14 cellular contexts compared by ENCODE assay signal in genomic region chr4:14977836-14978235, GRCh38. TPM values are rescaled to one million over a fixed set of nuclear protein-coding genes. Genes with fewer than 3 reads are reported as not detected.
DNase-seq lines count a peak whose midpoint lies in the region; TF ChIP-seq lines count a peak whose summit lies in the region.
"Had no signal": no experiment of that assay in that cellular context is flagged by ENCODE, and none has a peak within 500 bp of the region (broad histone marks: within the 10 kb centered on the region; RNA-seq: fewer than 3 reads in every experiment).

No MANE protein-coding gene starts in this region.

- peak; percentile 3 for DNase-seq in G401 (ENCODE audit: low spot score)
- DNase-seq in amniotic epithelial cell (ENCODE audit: low read depth), result peak; percentile 27
- DNase-seq in kidney epithelial cell (ENCODE audit: low read depth), result peak; percentile 9
- no peak for DNase-seq in hippocampal formation (lab: John Stamatoyannopoulos, UW)
- DNase-seq in RKO (ENCODE audit: low spot score), result no peak
- no peak for DNase-seq in SHP77 treated with DMSO at 0.1 percent for 48 hours (lab: John Stamatoyannopoulos, UW)
- no peak for DNase-seq in C1 segment of cervical spinal cord (lab: John Stamatoyannopoulos, UW)
- DNase-seq: ACHN; CD4-positive, alpha-beta T cell; DMS79; GDM1; GOT3; H9 had no signal

- no peak overlapping the region for H3K4me3 ChIP-seq in kidney epithelial cell (ENCODE audit: low read depth, low read length)
- H3K4me3 ChIP-seq: BLaER1 treated with 17β-estradiol and CSF1 and Interleukin-3, amounts not matched to agents 10 nM and 100 nM had no signal

- H3K36me3 ChIP-seq in kidney epithelial cell (ENCODE audit: control insufficient read depth, insufficient read depth, low read length), result no peaks in the 10 kb centered on the region
- H3K36me3 ChIP-seq: BLaER1 treated with 17β-estradiol and CSF1 and Interleukin-3, amounts not matched to agents 10 nM and 100 nM had no signal

- no peaks in the 10 kb centered on the region for H3K27me3 ChIP-seq in kidney epithelial cell (ENCODE audit: control insufficient read depth, insufficient read depth, low read length)
- H3K27me3 ChIP-seq: BLaER1 treated with 17β-estradiol and CSF1 and Interleukin-3, amounts not matched to agents 10 nM and 100 nM had no signal

- in situ Hi-C loops in G401 (cut with HindIII; ENCODE audit: low sequenced_read_pairs), result no loop called here

- no peak for TF ChIP-seq CTCF in kidney epithelial cell (IDR thresholded peaks at IDR 0.05; ENCODE audit: insufficient read depth, low read length, poor library complexity, severe bottlenecking)

RNA-seq across cellular contexts. Expression of gene CPEB2, which starts 24.4 kb away (rescaled TPM):
- total RNA-seq in G401 (2014; rRNA removed; shearing (Covaris generic)), result not detected in 2 replicates
- total RNA-seq in kidney epithelial cell, result 13.0 and 13.4 TPM in 2 replicates

Comparison
In these comparisons a context has a peak if more than half of its experiments do, and no peak if none do; other contexts are left out.
1. DNase-seq: peak in G401 (single experiment), amniotic epithelial cell (single experiment) and kidney epithelial cell (single experiment); none in hippocampal formation (0 of 2), RKO (single experiment), SHP77 treated with DMSO at 0.1 percent for 48 hours (single experiment) and C1 segment of cervical spinal cord (0 of 14).
2. RNA of gene CPEB2, which starts 24.4 kb away (total RNA-seq): 13.0 to 13.4 TPM in kidney epithelial cell; not detected in G401; every median in the first group is over 10 times any median in the second.